Comparison of ENCODE assay signal across 29 cellular contexts in genomic region chr2:165295643-165296042, GRCh38. TPM values are rescaled to one million over a fixed set of nuclear protein-coding genes. Genes with fewer than 3 reads are reported as not detected.
"Had no signal": no experiment of that assay in that cellular context is flagged by ENCODE, and none has a peak within 500 bp of the region (broad histone marks: within the 10 kb centered on the region; RNA-seq: fewer than 3 reads in every experiment).

No MANE protein-coding gene starts in this region.

- H3K4me3 ChIP-seq: colonic mucosa, esophagus muscularis mucosa, gastroesophageal sphincter, heart left ventricle, hepatocyte, left lung, mucosa of descending colon, neural progenitor cell, pancreas, right lobe of liver, transverse colon, upper lobe of right lung, uterus had no signal

- H3K4me3 Mint-ChIP-seq: dendritic cell treated with granulocyte-macrophage colony-stimulating factor and Interleukin-4, amounts not matched to agents 40 ng/mL and 50 ng/mL, for 4 days; mesothelial cell of epicardium; naive B cell; natural killer cell treated with Interleukin-12 subunit alpha and Interleukin-12 subunit beta and Interleukin-15 and Interleukin-18, amount 100 ng/mL, for 72 hours; neural progenitor cell; stimulated activated naive B cell treated with anti-CD40 and anti-IgM and Interleukin-4, amounts not matched to agents 10 μg/mL and 1 μg/mL and 100 μg/mL, for 72 hours; stimulated activated naive CD8-positive, alpha-beta T cell treated with anti-CD3 and anti-CD28 coated beads, Interleukin-15, Interleukin-2, amounts not matched to agents 100 ng/mL and 50 ng/mL, for 24 hours had no signal

- ATAC-seq: foreskin keratinocyte; gastroesophageal sphincter; heart left ventricle; left cardiac atrium; left lung; mucosa of descending colon; natural killer cell treated with Interleukin-12 subunit alpha and Interleukin-12 subunit beta and Interleukin-15 and Interleukin-18, amount 100 ng/mL, for 72 hours; pancreas; right lobe of liver; stimulated activated naive B cell treated with anti-CD40 and anti-IgM and Interleukin-4, amounts not matched to agents 10 μg/mL and 1 μg/mL and 100 μg/mL, for 72 hours; upper lobe of right lung had no signal

- H3K9ac ChIP-seq: neural progenitor cell had no signal

- H3K36me3 Mint-ChIP-seq: mesothelial cell of epicardium; naive B cell; natural killer cell treated with Interleukin-12 subunit alpha and Interleukin-12 subunit beta and Interleukin-15 and Interleukin-18, amount 100 ng/mL, for 72 hours; neural progenitor cell; stimulated activated naive B cell treated with anti-CD40 and anti-IgM and Interleukin-4, amounts not matched to agents 10 μg/mL and 1 μg/mL and 100 μg/mL, for 72 hours had no signal

- H3K79me2 ChIP-seq: hepatocyte had no signal

- H3K27me3 Mint-ChIP-seq: dendritic cell treated with granulocyte-macrophage colony-stimulating factor and Interleukin-4, amounts not matched to agents 40 ng/mL and 50 ng/mL, for 4 days; progenitor cell of endocrine pancreas had no signal

- H3K27me3 ChIP-seq: colonic mucosa, esophagus muscularis mucosa, foreskin keratinocyte, gastroesophageal sphincter, heart left ventricle, hepatocyte, left lung, neural progenitor cell, pancreas, right lobe of liver, transverse colon, upper lobe of right lung, uterus had no signal

- H3K9me3 ChIP-seq: colonic mucosa, esophagus muscularis mucosa, gastroesophageal sphincter, heart left ventricle, left lung, mucosa of descending colon, pancreas, right lobe of liver, transverse colon, upper lobe of right lung, uterus had no signal

- H3K36me3 ChIP-seq: colonic mucosa, esophagus muscularis mucosa, gastroesophageal sphincter, heart left ventricle, left lung, neural progenitor cell, pancreas, right lobe of liver, transverse colon, upper lobe of right lung, uterus had no signal

- H3K4me1 ChIP-seq: colonic mucosa, foreskin keratinocyte, left lung, neural progenitor cell, right lobe of liver, upper lobe of right lung had no signal

- H3K27ac ChIP-seq: colonic mucosa, esophagus muscularis mucosa, foreskin keratinocyte, gastroesophageal sphincter, heart left ventricle, hepatocyte, left lung, neural progenitor cell, pancreas, right lobe of liver, transverse colon, upper lobe of right lung, uterus had no signal

- DNase-seq: colonic mucosa; effector memory CD4-positive, alpha-beta T cell; foreskin keratinocyte; heart left ventricle; left cardiac atrium; left lung; mesenchymal stem cell; mucosa of descending colon; naive B cell; occipital lobe; pancreas; right lobe of liver; small intestine; stimulated activated CD4-positive, alpha-beta T cell treated with anti-CD3 and anti-CD28 coated beads, Interleukin-15, amount 100 ng/mL, for 24 hours; stimulated activated CD4-positive, alpha-beta T cell treated with anti-CD3 and anti-CD28 coated beads, Interleukin-2, amount 100 ng/mL, for 48 hours; stimulated activated naive B cell treated with anti-CD40 and anti-IgM and Interleukin-4, amounts not matched to agents 10 μg/mL and 1 μg/mL and 100 μg/mL, for 72 hours; transverse colon; upper lobe of right lung; uterus had no signal

- H3K4me2 ChIP-seq: neural progenitor cell had no signal

- H3K27ac Mint-ChIP-seq: dendritic cell treated with granulocyte-macrophage colony-stimulating factor and Interleukin-4, amounts not matched to agents 40 ng/mL and 50 ng/mL, for 4 days; mesothelial cell of epicardium; naive B cell; natural killer cell treated with Interleukin-12 subunit alpha and Interleukin-12 subunit beta and Interleukin-15 and Interleukin-18, amount 100 ng/mL, for 72 hours; neural progenitor cell; progenitor cell of endocrine pancreas; stimulated activated naive B cell treated with anti-CD40 and anti-IgM and Interleukin-4, amounts not matched to agents 10 μg/mL and 1 μg/mL and 100 μg/mL, for 72 hours; stimulated activated naive CD8-positive, alpha-beta T cell treated with anti-CD3 and anti-CD28 coated beads, Interleukin-15, Interleukin-2, amounts not matched to agents 100 ng/mL and 50 ng/mL, for 24 hours had no signal

- H3K9me3 Mint-ChIP-seq: dendritic cell treated with granulocyte-macrophage colony-stimulating factor and Interleukin-4, amounts not matched to agents 40 ng/mL and 50 ng/mL, for 4 days; mesothelial cell of epicardium; naive B cell; natural killer cell treated with Interleukin-12 subunit alpha and Interleukin-12 subunit beta and Interleukin-15 and Interleukin-18, amount 100 ng/mL, for 72 hours; neural progenitor cell; stimulated activated naive B cell treated with anti-CD40 and anti-IgM and Interleukin-4, amounts not matched to agents 10 μg/mL and 1 μg/mL and 100 μg/mL, for 72 hours; stimulated activated naive CD8-positive, alpha-beta T cell treated with anti-CD3 and anti-CD28 coated beads, Interleukin-15, Interleukin-2, amounts not matched to agents 100 ng/mL and 50 ng/mL, for 24 hours had no signal

RNA-seq across cellular contexts. Expression of gene SCN2A, which starts 56.4 kb away (rescaled TPM):
- total RNA-seq: endothelial cell of umbilical vein; natural killer cell treated with Interleukin-12 subunit alpha and Interleukin-12 subunit beta and Interleukin-15 and Interleukin-18, amount 100 ng/mL, for 72 hours had no signal
- polyA plus RNA-seq: endothelial cell of umbilical vein had no signal
